ENCODE assay signal across 24 cellular contexts in genomic region chr7:17815318-17815717, GRCh38.
DNase-seq lines count a peak whose midpoint lies in the region; ATAC-seq, FAIRE-seq and TF ChIP-seq lines count a peak whose summit lies in the region.
"Had no signal": no experiment of that assay in that cellular context is flagged by ENCODE, and none has a peak within 500 bp of the region (broad histone marks: within the 10 kb centered on the region; RNA-seq: fewer than 3 reads in every experiment).

No MANE protein-coding gene starts in this region.

- intact Hi-C loops in HepG2 (cut with micrococcal nuclease; ENCODE audit: unreplicated experiment) = no loop called here

- no peak overlapping the region for H3K27ac Mint-ChIP-seq in activated naive CD4-positive, alpha-beta T cell treated with anti-CD3 and anti-CD28 coated beads, Interleukin-2, amount 10 ng/mL, durations not matched to agents 7 days and 5 days
- H3K27ac Mint-ChIP-seq: B cell; CD8-positive, alpha-beta T cell had no signal

- CTCF ChIA-PET in HEK293 (lab: Yijun Ruan, JAX) = interaction anchor here (0.8 kb wide), 1 partner anchor 1090 kb away, joined by 3 read pairs; no protein-coding TSS in a partner anchor
- CTCF ChIA-PET in HepG2 (lab: Yijun Ruan, JAX; ENCODE audit: low intra/inter-chr PET ratio, low total read pairs) = no interaction called here
- CTCF ChIA-PET in activated naive CD4-positive, alpha-beta T cell treated with anti-CD3 and anti-CD28 coated beads, Interleukin-2, amount 10 ng/mL, durations not matched to agents 7 days and 5 days (lab: Charles Lee) = interaction anchor here (0.6 to 0.7 kb wide), 2 partner anchors 21 to 566 kb away, joined by 3 to 4 read pairs; no protein-coding TSS in a partner anchor

- H3K27ac ChIP-seq in HEK293 (ENCODE audit: extremely low read depth, low read depth, low read length) (no peak overlapping the region), HepG2 (ENCODE audit: extremely low read length, insufficient read depth, low read length) (peak overlapping the region; percentile 13)
- H3K27ac ChIP-seq: C4-2B, KMS-11, SK-N-MC had no signal

- no peak overlapping the region for H2AFZ ChIP-seq in HepG2 (ENCODE audit: low read length)

- peaks cover 16% of the 10 kb centered on the region for H3K9me3 Mint-ChIP-seq in activated naive CD4-positive, alpha-beta T cell treated with anti-CD3 and anti-CD28 coated beads, Interleukin-2, amount 10 ng/mL, durations not matched to agents 7 days and 5 days

- H3K4me1 Mint-ChIP-seq in activated naive CD4-positive, alpha-beta T cell treated with anti-CD3 and anti-CD28 coated beads, Interleukin-2, amount 10 ng/mL, durations not matched to agents 7 days and 5 days = no peaks in the 10 kb centered on the region
- H3K4me1 Mint-ChIP-seq: B cell had no signal

- H3K9me3 ChIP-seq in HEK293 (ENCODE audit: control insufficient read depth, insufficient read depth, low read depth, low read length) = no peaks in the 10 kb centered on the region
- H3K9me3 ChIP-seq in HepG2 (ENCODE audit: low read length) = no peaks in the 10 kb centered on the region
- H3K9me3 ChIP-seq: HAP-1 had no signal

- peak; percentile 98 for ATAC-seq in HepG2
- ATAC-seq in HG02885 (IDR thresholded peaks at IDR 0.05; ENCODE audit: poor library complexity, unreplicated experiment) = no peak
- ATAC-seq in GM21367 (IDR thresholded peaks at IDR 0.05; ENCODE audit: unreplicated experiment) = no peak
- ATAC-seq: CD8-positive, alpha-beta T cell had no signal

- H3K4me1 ChIP-seq in HEK293 (ENCODE audit: control insufficient read depth, insufficient read depth, low read length) (no peaks in the 10 kb centered on the region), HepG2 (ENCODE audit: insufficient read depth, low read length) (peaks cover 30% of the 10 kb centered on the region)
- H3K4me1 ChIP-seq: HAP-1 had no signal

- H3K36me3 ChIP-seq in HEK293 (ENCODE audit: control insufficient read depth in 2 of 2, insufficient read depth in 1 of 2, low read length in 2 of 2) (peaks cover 3 to 10% of the 10 kb centered on the region in 2 experiments; a peak in 2 of 3 replicates), HepG2 (replicated peaks in 1 of 2; ENCODE audit: control insufficient read depth in 1 of 2, insufficient read depth in 2 of 2, low read length in 2 of 2) (peaks cover 0 to 4% of the 10 kb centered on the region in 2 experiments; a peak in 1 of 5 replicates), H7 (replicated peaks; ENCODE audit: control insufficient read depth, insufficient read depth, low read length) (no peaks in the 10 kb centered on the region; the same call in 1 of the 2 replicates)

- WGBS in HepG2 (ENCODE audit: low lambda C conversion rate) = 13% methylated on average over 4 of the region's 4 CpGs

- 0 out of 4 replicates have a peak, but pooled peaks of 1 of the 2 experiments have one; percentile 34 for TF ChIP-seq EP300 in HepG2 (IDR thresholded peaks at IDR 0.05; ENCODE audit: low read depth in 2 of 2, low read length in 2 of 2)
- TF ChIP-seq EP300 in HepG2 (CRISPR knock-in tag; IDR thresholded peaks at IDR 0.05; ENCODE audit: borderline replicate concordance) = no peak

- no peak for TF ChIP-seq POLR2A in HepG2 (IDR thresholded peaks at IDR 0.05; ENCODE audit: insufficient read depth in 1 of 2, low read depth in 2 of 2, low read length in 2 of 2)

- TF ChIP-seq CTCF in HEK293 (tag by site-specific recombination; IDR thresholded peaks at IDR 0.05) (no peak), choroid plexus epithelial cell (conservative IDR thresholded peaks at IDR 0.05; ENCODE audit: low read depth, low read length) (no peak), HepG2 (CRISPR knock-in tag; IDR thresholded peaks at IDR 0.05) (no peak)

- H3K79me2 ChIP-seq in HepG2 (ENCODE audit: insufficient read depth, low read length) = no peaks in the 10 kb centered on the region

- H4K20me1 ChIP-seq in HepG2 (ENCODE audit: insufficient read depth, low read length) = no peaks in the 10 kb centered on the region

- peaks cover 26% of the 10 kb centered on the region for H3K36me3 Mint-ChIP-seq in activated naive CD4-positive, alpha-beta T cell treated with anti-CD3 and anti-CD28 coated beads, Interleukin-2, amount 10 ng/mL, durations not matched to agents 7 days and 5 days

- in situ Hi-C loops in HepG2 (cut with HindIII; ENCODE audit: extremely low pct_ligation_motif_present, low pct_unique_long_range_greater_than_20kb) = no loop called here

- BruUV-seq in HepG2 (replicated peaks; lab: Mats Ljungman, UMichigan) = no TSS peak

- H3K4me2 ChIP-seq in HepG2 (ENCODE audit: low read depth, low read length) = peak overlapping the region; percentile 23; the same call in 1 of the 2 replicates
- H3K4me2 ChIP-seq: KMS-11 had no signal

- no peaks in the 10 kb centered on the region for H3K27me3 Mint-ChIP-seq in activated naive CD4-positive, alpha-beta T cell treated with anti-CD3 and anti-CD28 coated beads, Interleukin-2, amount 10 ng/mL, durations not matched to agents 7 days and 5 days
- H3K27me3 Mint-ChIP-seq: B cell had no signal

- no peak for DNase-seq in GM18507 (ENCODE audit: extremely low spot score, insufficient read length, low read depth)
- peak; percentile 0 for DNase-seq in choroid plexus epithelial cell (ENCODE audit: low read depth)
- DNase-seq in HepG2 (ENCODE audit: low spot score) = peak; percentile 70
- DNase-seq in activated naive CD4-positive, alpha-beta T cell treated with anti-CD3 and anti-CD28 coated beads, Interleukin-2, amount 10 ng/mL, durations not matched to agents 7 days and 5 days = no peak
- no peak for DNase-seq in H7
- DNase-seq: CD8-positive, alpha-beta T cell; DMS 273 treated with DMSO at 0.1 percent for 48 hours; IMR-90; NCI-H1092; NCI-H1436; NCI-H187; NCI-H2081 treated with DMSO at 0.1 percent for 48 hours; NCI-H2227 treated with DMSO at 0.1 percent for 48 hours; NCI-H69; SIG-M5; SW 1271 had no signal

- TF ChIP-seq RAD21 in HepG2 (CRISPR knock-in tag; IDR thresholded peaks at IDR 0.05) = no peak

- no peaks in the 10 kb centered on the region for H3K27me3 ChIP-seq in HepG2 (ENCODE audit: control insufficient read depth in 1 of 2, insufficient read depth in 2 of 2, low read length in 2 of 2)
- H3K27me3 ChIP-seq in H7 (ENCODE audit: control insufficient read depth, insufficient read depth, low read length) = no peaks in the 10 kb centered on the region

- POLR2A ChIA-PET in HEK293 (lab: Yijun Ruan, JAX) (interaction anchor here (0.5 kb wide), 1 partner anchor 122 kb away, joined by 3 read pairs; no protein-coding TSS in a partner anchor), HepG2 (lab: Yijun Ruan, JAX) (no interaction called here)

- H3K4me3 Mint-ChIP-seq in activated naive CD4-positive, alpha-beta T cell treated with anti-CD3 and anti-CD28 coated beads, Interleukin-2, amount 10 ng/mL, durations not matched to agents 7 days and 5 days = no peak overlapping the region
- H3K4me3 Mint-ChIP-seq: B cell; CD8-positive, alpha-beta T cell had no signal

- peak; percentile 56 for FAIRE-seq in GM18507 (lab: Jason Lieb, UNC)
- peak; percentile 30 for FAIRE-seq in HepG2 (lab: Jason Lieb, UNC)

- H3K9ac ChIP-seq in HepG2 (ENCODE audit: insufficient read depth, low read depth, low read length) = no peak overlapping the region
- H3K9ac ChIP-seq: KMS-11 had no signal

- H3K4me3 ChIP-seq in HEK293 (ENCODE audit: low read depth, low read length) (no peak overlapping the region), choroid plexus epithelial cell (ENCODE audit: low read depth, low read length) (no peak overlapping the region), HepG2 (replicated peaks in 1 of 3; ENCODE audit: insufficient read depth in 1 of 3, low read depth in 2 of 3, low read length in 3 of 3) (no peak overlapping the region), H7 (ENCODE audit: insufficient read depth, low read depth, low read length) (no peak overlapping the region)
- H3K4me3 ChIP-seq: HAP-1, SK-N-MC had no signal

TF ChIP-seq in HEK293, 187 proteins besides CTCF, POLR2A, EP300 and RAD21 (continues in another document):
- no peak for TF ChIP-seq ELK4 (IDR thresholded peaks at IDR 0.05; ENCODE audit: borderline replicate concordance, low read depth, low read length)
- TF ChIP-seq SCRT2 (tag by site-specific recombination; IDR thresholded peaks at IDR 0.05) = 0 out of 2 replicates have a peak, but pooled peaks have one; percentile 37

TF ChIP-seq in HepG2, 621 proteins besides CTCF, POLR2A, EP300 and RAD21 (continues in another document):
- TF ChIP-seq NR2F6 (IDR thresholded peaks at IDR 0.05) (no peak), NR2F6 (CRISPR knock-in tag; IDR thresholded peaks at IDR 0.05) (peak; percentile 58; the same call in 1 of the 2 replicates), ZMYM2 (CRISPR knock-in tag; IDR thresholded peaks at IDR 0.05) (0 out of 2 replicates have a peak, but pooled peaks have one; percentile 40), GATAD1 (CRISPR knock-in tag; IDR thresholded peaks at IDR 0.05) (0 out of 2 replicates have a peak, but pooled peaks have one; percentile 32), KLF12 (CRISPR knock-in tag; IDR thresholded peaks at IDR 0.05; ENCODE audit: borderline replicate concordance) (no peak), ZNF562 (CRISPR knock-in tag; IDR thresholded peaks at IDR 0.05; ENCODE audit: borderline replicate concordance) (no peak), ZNF770 (CRISPR knock-in tag; IDR thresholded peaks at IDR 0.05) (no peak), ETV5 (CRISPR knock-in tag; IDR thresholded peaks at IDR 0.05; ENCODE audit: borderline replicate concordance) (peak; percentile 52; the same call in 1 of the 2 replicates), RFX1 (IDR thresholded peaks at IDR 0.05) (no peak), HDAC2 (CRISPR knock-in tag; IDR thresholded peaks at IDR 0.05) (peak; percentile 51; the same call in 1 of the 2 replicates), GATAD2A (CRISPR knock-in tag; IDR thresholded peaks at IDR 0.05) (peak; percentile 88), MEIS2 (CRISPR knock-in tag; IDR thresholded peaks at IDR 0.05) (0 out of 2 replicates have a peak, but pooled peaks have one; percentile 48)

Comparison
In these comparisons a context has a peak if more than half of its experiments do, and no peak if none do; other contexts are left out.
1. DNase-seq: peak in choroid plexus epithelial cell (single experiment) and HepG2 (single experiment); none in GM18507 (single experiment), activated naive CD4-positive, alpha-beta T cell treated with anti-CD3 and anti-CD28 coated beads, Interleukin-2, amount 10 ng/mL, durations not matched to agents 7 days and 5 days (single experiment) and H7 (single experiment).